ENCODE assay signal across 9 cellular contexts in genomic region chr17:44778656-44779210, GRCh38. TPM values are rescaled to one million over a fixed set of nuclear protein-coding genes. Genes with fewer than 3 reads are reported as not detected.
DNase-seq lines count a peak whose midpoint lies in the region; ATAC-seq and TF ChIP-seq lines count a peak whose summit lies in the region.
"Had no signal": no experiment of that assay in that cellular context is flagged by ENCODE, and none has a peak within 500 bp of the region (broad histone marks: within the 10 kb centered on the region; RNA-seq: fewer than 3 reads in every experiment).

No MANE protein-coding gene starts in this region.

- 15 to 31% (median 28%) methylated on average over 9 to 10 of the region's 10 CpGs for WGBS in spleen, 5 donors

- H2AFZ ChIP-seq in OCI-LY7 (ENCODE audit: low read length) = peak overlapping the region; percentile 61; the same call in 1 of the 2 replicates

- intact Hi-C loops in activated CD4-positive, alpha-beta T cell treated with anti-CD3 and anti-CD28 coated beads, Interleukin-2, amount 10 ng/mL, durations not matched to agents 24 days and 14 days (cut with micrococcal nuclease) = loop anchor here (1.0 to 10.0 kb wide), 3 partner anchors 87 to 354 kb away; partner anchors contain the start of gene PLCD3
- intact Hi-C loops in activated CD4-positive, alpha-beta T cell treated with anti-CD3 and anti-CD28 coated beads for 36 hours (cut with DNase I, micrococcal nuclease) = loop anchor here (1.0 to 10.0 kb wide), 10 partner anchors 49 to 1001 kb away; partner anchors contain the start of genes PLCD3 (in 2 of the 2), ACBD4 (in 1 of the 2), DUSP3 (in 1 of the 2) and EFTUD2 (in 1 of the 2)
- intact Hi-C loops in OCI-LY7 (cut with micrococcal nuclease; ENCODE audit: unreplicated experiment) = loop anchor here (1.0 kb wide), 2 partner anchors 28 to 87 kb away; no protein-coding TSS in a partner anchor
- intact Hi-C loops in spleen (cut with DNase I; ENCODE audit: low total_unique reads) = loop anchor here (5.0 kb wide), 2 partner anchors 89 to 244 kb away; no protein-coding TSS in a partner anchor

- no peaks in the 10 kb centered on the region for H3K79me2 ChIP-seq in OCI-LY7 (ENCODE audit: insufficient read depth, low read depth, low read length)

- H3K9me3 Mint-ChIP-seq in activated CD4-positive, alpha-beta T cell treated with anti-CD3 and anti-CD28 coated beads, Interleukin-2, amount 10 ng/mL, durations not matched to agents 24 days and 14 days = no peaks in the 10 kb centered on the region
- H3K9me3 Mint-ChIP-seq in activated CD4-positive, alpha-beta T cell treated with anti-CD3 and anti-CD28 coated beads for 36 hours (ENCODE audit: low read depth) = no peaks in the 10 kb centered on the region

- no peak for DNase-seq in activated CD4-positive, alpha-beta T cell treated with anti-CD3 and anti-CD28 coated beads, Interleukin-2, amount 10 ng/mL, durations not matched to agents 24 days and 14 days
- DNase-seq in activated CD4-positive, alpha-beta T cell treated with anti-CD3 and anti-CD28 coated beads for 36 hours = no peak
- DNase-seq in OCI-LY7 (ENCODE audit: low spot score) (no peak), epithelial cell of proximal tubule (ENCODE audit: low read depth) (no peak), spleen (no peak), cerebellar nuclear complex (lab: John Stamatoyannopoulos, UW) (no peak), NCI-H510A treated with DMSO at 0.1 percent for 48 hours (lab: John Stamatoyannopoulos, UW) (no peak), NCI-H2171 (lab: John Stamatoyannopoulos, UW) (no peak)

- H3K4me1 Mint-ChIP-seq in activated CD4-positive, alpha-beta T cell treated with anti-CD3 and anti-CD28 coated beads, Interleukin-2, amount 10 ng/mL, durations not matched to agents 24 days and 14 days = peaks cover 14% of the 10 kb centered on the region
- H3K4me1 Mint-ChIP-seq in activated CD4-positive, alpha-beta T cell treated with anti-CD3 and anti-CD28 coated beads for 36 hours = peaks cover 7% of the 10 kb centered on the region

- TF ChIP-seq POLR2A in spleen (IDR thresholded peaks at IDR 0.05) = no peak

- peaks cover 8% of the 10 kb centered on the region for H3K27me3 Mint-ChIP-seq in activated CD4-positive, alpha-beta T cell treated with anti-CD3 and anti-CD28 coated beads, Interleukin-2, amount 10 ng/mL, durations not matched to agents 24 days and 14 days
- H3K27me3 Mint-ChIP-seq in activated CD4-positive, alpha-beta T cell treated with anti-CD3 and anti-CD28 coated beads for 36 hours = no peaks in the 10 kb centered on the region

- H3K4me3 ChIP-seq in OCI-LY7 (ENCODE audit: low read depth, low read length, poor library complexity, severe bottlenecking) (peak overlapping the region; percentile 55), epithelial cell of proximal tubule (ENCODE audit: low read depth, low read length) (peak overlapping the region; percentile 53), spleen (peak overlapping the region in 5 of 8 donors; percentile 26 to 67 (median 36))

- no peaks in the 10 kb centered on the region for H3K36me3 Mint-ChIP-seq in activated CD4-positive, alpha-beta T cell treated with anti-CD3 and anti-CD28 coated beads, Interleukin-2, amount 10 ng/mL, durations not matched to agents 24 days and 14 days (ENCODE audit: low read depth)
- no peaks in the 10 kb centered on the region for H3K36me3 Mint-ChIP-seq in activated CD4-positive, alpha-beta T cell treated with anti-CD3 and anti-CD28 coated beads for 36 hours (ENCODE audit: low read depth)

- CTCF ChIA-PET in activated CD4-positive, alpha-beta T cell treated with anti-CD3 and anti-CD28 coated beads for 36 hours (lab: Charles Lee) = interaction anchor here (0.7 to 5.0 kb wide), 22 partner anchors 10 to 357 kb away, joined by 3 to 49 read pairs (median 6); partner anchors contain the start of gene ACBD4
- CTCF ChIA-PET in OCI-LY7 (lab: Charles Lee; ENCODE audit: unreplicated experiment) = interaction anchor here (0.6 to 1.3 kb wide), 3 partner anchors 84 to 133 kb away, joined by 4 to 5 read pairs (median 5); no protein-coding TSS in a partner anchor

- TF ChIP-seq CTCF in OCI-LY7 (conservative IDR thresholded peaks at IDR 0.05; ENCODE audit: low read length) = no peak
- TF ChIP-seq CTCF in epithelial cell of proximal tubule (conservative IDR thresholded peaks at IDR 0.05; ENCODE audit: low read depth, low read length) = no peak
- TF ChIP-seq CTCF in spleen (IDR thresholded peaks at IDR 0.05 in 8 of 11, conservative IDR thresholded peaks at IDR 0.05 in 3 of 11) = no peak

- no peak overlapping the region for H3K27ac ChIP-seq in OCI-LY7 (ENCODE audit: low read depth, low read length, poor library complexity, severe bottlenecking)
- H3K27ac ChIP-seq in spleen = no peak overlapping the region
- H3K27ac ChIP-seq: neutrophil had no signal

- H3K9me3 ChIP-seq in OCI-LY7 (ENCODE audit: low read length) (no peaks in the 10 kb centered on the region), spleen (no peaks in the 10 kb centered on the region)
- H3K9me3 ChIP-seq: neutrophil had no signal

- POLR2A ChIA-PET in activated CD4-positive, alpha-beta T cell treated with anti-CD3 and anti-CD28 coated beads for 36 hours (lab: Charles Lee) = no interaction called here
- POLR2A ChIA-PET in OCI-LY7 (lab: Charles Lee) = interaction anchor here (0.5 to 0.6 kb wide), 2 partner anchors 13 to 154 kb away, joined by 3 read pairs; no protein-coding TSS in a partner anchor

- H4K20me1 ChIP-seq in OCI-LY7 (ENCODE audit: insufficient read depth, low read length) = no peaks in the 10 kb centered on the region

- H3K4me1 ChIP-seq in OCI-LY7 (ENCODE audit: insufficient read depth, low read length, poor library complexity, severe bottlenecking) (peaks cover 19% of the 10 kb centered on the region), spleen (peaks cover 13 to 50% (median 32%) of the 10 kb centered on the region in 6 donors)

- peak overlapping the region; percentile 70 for H3K4me3 Mint-ChIP-seq in activated CD4-positive, alpha-beta T cell treated with anti-CD3 and anti-CD28 coated beads, Interleukin-2, amount 10 ng/mL, durations not matched to agents 24 days and 14 days
- H3K4me3 Mint-ChIP-seq in activated CD4-positive, alpha-beta T cell treated with anti-CD3 and anti-CD28 coated beads for 36 hours = no peak overlapping the region

- peak overlapping the region; percentile 80 for H3K4me2 ChIP-seq in OCI-LY7 (ENCODE audit: low read length)

- peaks cover 0 to 61% (median 5%) of the 10 kb centered on the region in 7 donors for H3K27me3 ChIP-seq in spleen (replicated peaks in 1 of 7)

- H3K27ac Mint-ChIP-seq in activated CD4-positive, alpha-beta T cell treated with anti-CD3 and anti-CD28 coated beads, Interleukin-2, amount 10 ng/mL, durations not matched to agents 24 days and 14 days = no peak overlapping the region
- H3K27ac Mint-ChIP-seq in activated CD4-positive, alpha-beta T cell treated with anti-CD3 and anti-CD28 coated beads for 36 hours = no peak overlapping the region

- no peak for ATAC-seq in activated CD4-positive, alpha-beta T cell treated with anti-CD3 and anti-CD28 coated beads for 36 hours

- no peaks in the 10 kb centered on the region for H3K36me3 ChIP-seq in OCI-LY7 (ENCODE audit: insufficient read depth, low read length)
- H3K36me3 ChIP-seq in spleen = no peaks in the 10 kb centered on the region
- H3K36me3 ChIP-seq: neutrophil had no signal

- no TSS peak for BruUV-seq in OCI-LY7 (replicated peaks; lab: Mats Ljungman, UMichigan)

- no peaks in the 10 kb centered on the region for H3K9me2 ChIP-seq in OCI-LY7 (ENCODE audit: insufficient read depth, low read length)

RNA-seq across cellular contexts. Expression of gene ADAM11, which starts 19.9 kb away (rescaled TPM):
- total RNA-seq in activated CD4-positive, alpha-beta T cell treated with anti-CD3 and anti-CD28 coated beads, Interleukin-2, amount 10 ng/mL, durations not matched to agents 24 days and 14 days = 0.12 TPM in 2 replicates
- total RNA-seq in activated CD4-positive, alpha-beta T cell treated with anti-CD3 and anti-CD28 coated beads for 36 hours = under 1 TPM; 0.19 to 0.55 TPM
- total RNA-seq in OCI-LY7 (2014; rRNA removed; shearing (Covaris generic)) = 2.1 and 3.3 TPM in 2 replicates
- 1.1 and 1.4 TPM in 2 replicates for total RNA-seq in OCI-LY7 (2022)
- total RNA-seq in epithelial cell of proximal tubule = 0.06 and 0.36 TPM in 2 replicates
- under 1 TPM in 6 of 7 donors, not detected in 1; 0.10 to 0.79 (median 0.47) TPM for total RNA-seq in spleen
- polyA plus RNA-seq in spleen = under 1 TPM; 0.22 to 0.29 (median 0.26) TPM

RNA-seq across cellular contexts. Expression of gene GJC1, which starts 51.4 kb away (rescaled TPM):
- total RNA-seq in activated CD4-positive, alpha-beta T cell treated with anti-CD3 and anti-CD28 coated beads, Interleukin-2, amount 10 ng/mL, durations not matched to agents 24 days and 14 days = 6.1 and 7.5 TPM in 2 replicates
- 1 to 10 TPM; 3.3 to 3.7 TPM for total RNA-seq in activated CD4-positive, alpha-beta T cell treated with anti-CD3 and anti-CD28 coated beads for 36 hours
- total RNA-seq in OCI-LY7 (2014; rRNA removed; shearing (Covaris generic)) = 14.2 and 21.1 TPM in 2 replicates
- total RNA-seq in OCI-LY7 (2022) = 19.5 and 20.6 TPM in 2 replicates
- 42.4 and 42.5 TPM in 2 replicates for total RNA-seq in epithelial cell of proximal tubule
- 1 to 10 TPM in 4 of 7 donors, under 1 TPM in 3; 0.43 to 1.8 (median 1.1) TPM for total RNA-seq in spleen
- under 1 TPM; 0.41 to 0.86 (median 0.80) TPM for polyA plus RNA-seq in spleen
